In genomic region chr3:52536369-52537164, GRCh38 we compare ENCODE assay signal across 1 cellular context.
TF ChIP-seq lines count a peak whose summit lies in the region.

UQCC5 (plus strand) TSS chr3:52536605; CDS start chr3:52536756, 151 bp downstream.

TF ChIP-seq in HepG2, 621 proteins besides CTCF, POLR2A, EP300 and RAD21 (continued from another document and continues in another):
- TF ChIP-seq SNAPC4 (CRISPR knock-in tag; IDR thresholded peaks at IDR 0.05): peak; percentile 71; the same call in 1 of the 2 replicates
- TF ChIP-seq ZNF513 (CRISPR knock-in tag; conservative IDR thresholded peaks at IDR 0.05): no peak
- peak; percentile 60; the same call in 1 of the 2 replicates for TF ChIP-seq ZBTB38 (CRISPR knock-in tag; IDR thresholded peaks at IDR 0.05)
- TF ChIP-seq MYC (CRISPR knock-in tag; IDR thresholded peaks at IDR 0.05; ENCODE audit: borderline replicate concordance): peak; percentile 93
- no peak; the same call in 1 of the 2 replicates for TF ChIP-seq JDP2 (CRISPR knock-in tag; IDR thresholded peaks at IDR 0.05; ENCODE audit: borderline replicate concordance)
- TF ChIP-seq ZNF770 (CRISPR knock-in tag; IDR thresholded peaks at IDR 0.05): 0 out of 2 replicates have a peak, but pooled peaks have one; percentile 16
- 0 out of 2 replicates have a peak, but pooled peaks have one; percentile 70 for TF ChIP-seq NFE2L1 (CRISPR knock-in tag; IDR thresholded peaks at IDR 0.05; ENCODE audit: borderline replicate concordance)
- TF ChIP-seq NBN (conservative IDR thresholded peaks at IDR 0.05): no peak
- peak; percentile 83; the same call in 1 of the 2 replicates for TF ChIP-seq STAT6 (CRISPR knock-in tag; IDR thresholded peaks at IDR 0.05; ENCODE audit: borderline replicate concordance)
- no peak for TF ChIP-seq ZNF44 (CRISPR knock-in tag; IDR thresholded peaks at IDR 0.05)
- peak; percentile 90 for TF ChIP-seq ERF (CRISPR knock-in tag; IDR thresholded peaks at IDR 0.05)
- no peak for TF ChIP-seq FOSL1 (CRISPR knock-in tag; IDR thresholded peaks at IDR 0.05; ENCODE audit: borderline replicate concordance)
- TF ChIP-seq ZNF784 (CRISPR knock-in tag; IDR thresholded peaks at IDR 0.05; ENCODE audit: borderline replicate concordance): peak; percentile 80; the same call in 1 of the 2 replicates
- peak; percentile 93 for TF ChIP-seq ZNF350 (CRISPR knock-in tag; IDR thresholded peaks at IDR 0.05; ENCODE audit: borderline replicate concordance, low read depth)
- TF ChIP-seq KAT2B (IDR thresholded peaks at IDR 0.05; ENCODE audit: borderline replicate concordance, low read depth, low read length): no peak
- peak; percentile 46; the same call in 1 of the 2 replicates for TF ChIP-seq CBX5 (CRISPR knock-in tag; IDR thresholded peaks at IDR 0.05; ENCODE audit: borderline replicate concordance)
- TF ChIP-seq ZNF766 (CRISPR knock-in tag; IDR thresholded peaks at IDR 0.05; ENCODE audit: borderline replicate concordance): 0 out of 2 replicates have a peak, but pooled peaks have one; percentile 29
- TF ChIP-seq ZNF777 (CRISPR knock-in tag; IDR thresholded peaks at IDR 0.05): peak; percentile 57; the same call in 1 of the 2 replicates
- TF ChIP-seq RARG (CRISPR knock-in tag; IDR thresholded peaks at IDR 0.05; ENCODE audit: low read depth): no peak; the same call in 1 of the 2 replicates
- TF ChIP-seq SMC3 (IDR thresholded peaks at IDR 0.05; ENCODE audit: low read length): no peak
- no peak for TF ChIP-seq IRF1 (CRISPR knock-in tag; IDR thresholded peaks at IDR 0.05; ENCODE audit: low read depth)
- no peak for TF ChIP-seq ZBTB42 (CRISPR knock-in tag; IDR thresholded peaks at IDR 0.05)
- peak; percentile 79 for TF ChIP-seq GMEB1 (CRISPR knock-in tag; IDR thresholded peaks at IDR 0.05; ENCODE audit: borderline replicate concordance)
- TF ChIP-seq NFATC3 (CRISPR knock-in tag; IDR thresholded peaks at IDR 0.05): 0 out of 2 replicates have a peak, but pooled peaks have one; percentile 78
- no peak for TF ChIP-seq HMGA1 (CRISPR knock-in tag; conservative IDR thresholded peaks at IDR 0.05)
- peak; percentile 92 for TF ChIP-seq ZSCAN9 (CRISPR knock-in tag; IDR thresholded peaks at IDR 0.05; ENCODE audit: borderline replicate concordance)
- peak; percentile 28; the same call in 1 of the 2 replicates for TF ChIP-seq MAZ (IDR thresholded peaks at IDR 0.05; ENCODE audit: borderline replicate concordance, low read depth, low read length)
- peak; percentile 95 for TF ChIP-seq MAZ (CRISPR knock-in tag; IDR thresholded peaks at IDR 0.05; ENCODE audit: low read depth)
- TF ChIP-seq ZNF225 (CRISPR knock-in tag; IDR thresholded peaks at IDR 0.05): peak; percentile 78
- no peak for TF ChIP-seq ZNF629 (CRISPR knock-in tag; conservative IDR thresholded peaks at IDR 0.05)
- TF ChIP-seq RORA (CRISPR knock-in tag; IDR thresholded peaks at IDR 0.05): no peak
- TF ChIP-seq ZNF709 (CRISPR knock-in tag; IDR thresholded peaks at IDR 0.05): peak; percentile 99
- TF ChIP-seq SNAI1 (CRISPR knock-in tag; IDR thresholded peaks at IDR 0.05; ENCODE audit: borderline replicate concordance): no peak
- peak; percentile 94 for TF ChIP-seq MXD1 (CRISPR knock-in tag; IDR thresholded peaks at IDR 0.05)
- no peak for TF ChIP-seq ZNF207 (IDR thresholded peaks at IDR 0.05; ENCODE audit: borderline replicate concordance)
- TF ChIP-seq DMTF1 (CRISPR knock-in tag; IDR thresholded peaks at IDR 0.05): no peak
- TF ChIP-seq ZNF337 (CRISPR knock-in tag; IDR thresholded peaks at IDR 0.05; ENCODE audit: borderline replicate concordance, low read depth): 0 out of 2 replicates have a peak, but pooled peaks have one; percentile 38
- peak; percentile 94 for TF ChIP-seq ZNF446 (CRISPR knock-in tag; IDR thresholded peaks at IDR 0.05)
- no peak for TF ChIP-seq EHMT2 (IDR thresholded peaks at IDR 0.05; ENCODE audit: borderline replicate concordance, low read depth, low read length)
- peak; percentile 70; the same call in 1 of the 2 replicates for TF ChIP-seq RXRB (CRISPR knock-in tag; IDR thresholded peaks at IDR 0.05; ENCODE audit: borderline replicate concordance)
- peak; percentile 73; the same call in 1 of the 2 replicates for TF ChIP-seq ZNF598 (CRISPR knock-in tag; IDR thresholded peaks at IDR 0.05; ENCODE audit: borderline replicate concordance)
- no peak for TF ChIP-seq TRIM22 (IDR thresholded peaks at IDR 0.05)
- TF ChIP-seq POLR2AphosphoS5 (IDR thresholded peaks at IDR 0.05; ENCODE audit: low read depth, low read length): peak; percentile 97
